ENCODE assay signal across 8 cellular contexts in the genomic region with DNA sequence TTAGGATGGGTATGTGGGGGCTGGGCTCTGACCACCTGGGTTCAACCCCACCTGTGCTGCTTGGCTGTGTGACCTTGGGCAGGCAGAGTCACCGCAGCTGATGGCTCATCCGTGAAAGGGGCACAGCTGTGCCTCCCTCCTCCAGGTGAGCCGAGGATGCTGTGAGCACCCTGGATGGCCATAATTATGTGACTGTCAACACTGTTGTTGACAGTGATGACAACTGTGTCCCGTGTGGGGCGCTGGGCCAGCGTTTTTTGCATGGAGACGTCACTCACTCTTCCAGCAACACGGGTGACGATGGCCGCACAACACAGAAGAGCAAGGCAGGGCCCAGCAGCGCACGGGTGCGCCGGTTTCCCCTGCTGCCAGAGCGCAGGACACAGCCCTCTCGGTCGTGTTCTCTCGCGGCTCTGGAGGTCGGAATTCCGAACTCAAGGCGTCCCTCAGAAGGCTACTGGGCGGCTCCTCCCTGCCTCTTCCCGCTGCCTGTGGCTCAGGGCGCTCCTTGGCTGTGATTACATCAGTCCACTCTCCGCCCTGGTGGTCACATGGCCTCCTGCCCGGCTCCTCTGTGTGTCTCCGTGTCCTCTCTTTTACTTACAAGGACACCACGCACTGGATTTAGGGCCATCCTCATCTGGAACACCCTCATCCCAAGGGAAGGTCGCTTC. TPM values are rescaled to one million over a fixed set of nuclear protein-coding genes. Genes with fewer than 3 reads are reported as not detected.
DNase-seq lines count a peak whose midpoint lies in the region; ATAC-seq and TF ChIP-seq lines count a peak whose summit lies in the region.

No MANE protein-coding gene starts in this region.

- peaks cover 6% of the 10 kb centered on the region for H3K4me1 ChIP-seq in smooth muscle cell (ENCODE audit: low read depth)

- peak overlapping the region; percentile 52 for H3K27ac ChIP-seq in smooth muscle cell (ENCODE audit: low read depth)

- H3K9me3 ChIP-seq in smooth muscle cell (replicated peaks; ENCODE audit: low read depth) = no peaks in the 10 kb centered on the region

- CTCF ChIA-PET in activated CD4-positive, alpha-beta memory T cell treated with anti-CD3 and anti-CD28 coated beads, Interleukin-2, amount 10 ng/mL, durations not matched to agents 7 days and 5 days (lab: Charles Lee) = interaction anchor here (3.5 kb wide), 1 partner anchor 24 kb away, joined by 14 read pairs; no protein-coding TSS in a partner anchor

- POLR2A ChIA-PET in activated CD4-positive, alpha-beta memory T cell treated with anti-CD3 and anti-CD28 coated beads, Interleukin-2, amount 10 ng/mL, durations not matched to agents 7 days and 5 days (lab: Charles Lee) = interaction anchor here (1.5 to 2.4 kb wide), 3 partner anchors 18 to 41 kb away, joined by 5 to 12 read pairs (median 8); partner anchors contain the start of gene ABLIM2

- no peaks in the 10 kb centered on the region for H3F3A ChIP-seq in smooth muscle cell (ENCODE audit: low read depth)

- H3K4me1 Mint-ChIP-seq in activated CD4-positive, alpha-beta memory T cell treated with anti-CD3 and anti-CD28 coated beads, Interleukin-2, amount 10 ng/mL, durations not matched to agents 7 days and 5 days = peaks cover 37% of the 10 kb centered on the region

- H3K36me3 Mint-ChIP-seq in activated CD4-positive, alpha-beta memory T cell treated with anti-CD3 and anti-CD28 coated beads, Interleukin-2, amount 10 ng/mL, durations not matched to agents 7 days and 5 days (ENCODE audit: low read depth) = no peaks in the 10 kb centered on the region

- WGBS in smooth muscle cell (ENCODE audit: low lambda C conversion rate) = 69% methylated on average over 28 of the region's 30 CpGs

- H2AFZ ChIP-seq in smooth muscle cell (ENCODE audit: low read depth) = peak overlapping the region; percentile 60

- H4K20me1 ChIP-seq in smooth muscle cell (ENCODE audit: low read depth) = no peaks in the 10 kb centered on the region

- H3K4me2 ChIP-seq in smooth muscle cell = peak overlapping the region; percentile 81

- peaks cover 17% of the 10 kb centered on the region for H3K79me2 ChIP-seq in smooth muscle cell (ENCODE audit: low read depth)

- no peak for TF ChIP-seq CTCF in smooth muscle cell (IDR thresholded peaks at IDR 0.05; ENCODE audit: borderline replicate concordance, insufficient read depth, poor library complexity, severe bottlenecking)

- peak overlapping the region; percentile 78 for H3K27ac Mint-ChIP-seq in activated CD4-positive, alpha-beta memory T cell treated with anti-CD3 and anti-CD28 coated beads, Interleukin-2, amount 10 ng/mL, durations not matched to agents 7 days and 5 days

- peak overlapping the region; percentile 45 for H3K9ac ChIP-seq in smooth muscle cell (ENCODE audit: low read depth)

- peak; percentile 19 for ATAC-seq in HG03521 (IDR thresholded peaks at IDR 0.05; ENCODE audit: unreplicated experiment)
- peak; percentile 67 for ATAC-seq in Right ventricle myocardium superior (ENCODE audit: poor library complexity)
- no peak for ATAC-seq in GM18870 (IDR thresholded peaks at IDR 0.05; ENCODE audit: unreplicated experiment)

- no peaks in the 10 kb centered on the region for H3K9me3 Mint-ChIP-seq in activated CD4-positive, alpha-beta memory T cell treated with anti-CD3 and anti-CD28 coated beads, Interleukin-2, amount 10 ng/mL, durations not matched to agents 7 days and 5 days

- DNase-seq in activated CD4-positive, alpha-beta memory T cell treated with anti-CD3 and anti-CD28 coated beads, Interleukin-2, amount 10 ng/mL, durations not matched to agents 7 days and 5 days = peak; percentile 33
- DNase-seq in Right ventricle myocardium superior = peak; percentile 88
- DNase-seq in smooth muscle cell (lab: John Stamatoyannopoulos, UW; ENCODE audit: unreplicated experiment) = no peak
- DNase-seq in NCI-H2107 (lab: John Stamatoyannopoulos, UW) = no peak
- no peak for DNase-seq in AG08395 (ENCODE audit: low spot score)
- no peak for DNase-seq in NCI-H1105 treated with DMSO at 0.1 percent for 48 hours (lab: John Stamatoyannopoulos, UW)

- no peaks in the 10 kb centered on the region for H3K27me3 ChIP-seq in smooth muscle cell (ENCODE audit: low read depth)

- H3K27me3 Mint-ChIP-seq in activated CD4-positive, alpha-beta memory T cell treated with anti-CD3 and anti-CD28 coated beads, Interleukin-2, amount 10 ng/mL, durations not matched to agents 7 days and 5 days = no peaks in the 10 kb centered on the region

- no peaks in the 10 kb centered on the region for H3K36me3 ChIP-seq in smooth muscle cell (ENCODE audit: low read depth)

- intact Hi-C loops in Right ventricle myocardium superior (cut with DNase I) = no loop called here

- peak overlapping the region; percentile 85 for H3K4me3 Mint-ChIP-seq in activated CD4-positive, alpha-beta memory T cell treated with anti-CD3 and anti-CD28 coated beads, Interleukin-2, amount 10 ng/mL, durations not matched to agents 7 days and 5 days

- peak overlapping the region; percentile 39 for H3K4me3 ChIP-seq in smooth muscle cell

RNA-seq across cellular contexts. Expression of gene SH3TC1, which starts 1.3 kb away (rescaled TPM):
- 10 to 100 TPM; 16.8 to 19.5 TPM for total RNA-seq in activated CD4-positive, alpha-beta memory T cell treated with anti-CD3 and anti-CD28 coated beads, Interleukin-2, amount 10 ng/mL, durations not matched to agents 7 days and 5 days
- total RNA-seq in Right ventricle myocardium superior (8.2 TPM), smooth muscle cell (7.8 TPM in 2 replicates)
- 12.1 and 17.7 TPM in 2 replicates for polyA plus RNA-seq in smooth muscle cell

RNA-seq across cellular contexts. Expression of gene ABLIM2, which starts 41.8 kb away (rescaled TPM):
- total RNA-seq in activated CD4-positive, alpha-beta memory T cell treated with anti-CD3 and anti-CD28 coated beads, Interleukin-2, amount 10 ng/mL, durations not matched to agents 7 days and 5 days = under 1 TPM in 1 of 2 experiments, not detected in 1; 0.13 TPM
- total RNA-seq in Right ventricle myocardium superior (26.8 TPM), smooth muscle cell (not detected in 2 replicates)
- 0.08 and 0.30 TPM in 2 replicates for polyA plus RNA-seq in smooth muscle cell

Comparison
In these comparisons a context has a peak if more than half of its experiments do, and no peak if none do; other contexts are left out.
1. DNase-seq: peak in activated CD4-positive, alpha-beta memory T cell treated with anti-CD3 and anti-CD28 coated beads, Interleukin-2, amount 10 ng/mL, durations not matched to agents 7 days and 5 days (single experiment) and Right ventricle myocardium superior (single experiment); none in smooth muscle cell (single experiment), NCI-H2107 (single experiment), AG08395 (single experiment) and NCI-H1105 treated with DMSO at 0.1 percent for 48 hours (single experiment).
2. RNA of gene ABLIM2, which starts 41.8 kb away (total RNA-seq): 26.8 TPM in Right ventricle myocardium superior (single experiment); 0.13 TPM in activated CD4-positive, alpha-beta memory T cell treated with anti-CD3 and anti-CD28 coated beads, Interleukin-2, amount 10 ng/mL, durations not matched to agents 7 days and 5 days and not detected in smooth muscle cell; every median in the first group is over 10 times any median in the second.